22 cellular contexts compared by ENCODE assay signal in genomic region chr1:41794031-41794430, GRCh38.
A peak's percentile ranks its signal among the peaks of the same experiment; 100 is the strongest.
DNase-seq lines count a peak whose midpoint lies in the region; ATAC-seq and TF ChIP-seq lines count a peak whose summit lies in the region.
"Had no signal": no experiment of that assay in that cellular context is flagged by ENCODE, and none has a peak within 500 bp of the region (broad histone marks: within the 10 kb centered on the region; RNA-seq: fewer than 3 reads in every experiment).

No MANE protein-coding gene starts in this region.

- POLR2A ChIA-PET in activated CD4-positive, alpha-beta memory T cell treated with anti-CD3 and anti-CD28 coated beads for 36 hours (lab: Charles Lee), result no interaction called here
- POLR2A ChIA-PET in activated CD4-positive, alpha-beta memory T cell treated with anti-CD3 and anti-CD28 coated beads, Interleukin-2, amount 10 ng/mL, durations not matched to agents 7 days and 5 days (lab: Charles Lee), result no interaction called here

- peaks cover 6% of the 10 kb centered on the region for H3K9me3 ChIP-seq in WERI-Rb-1 (ENCODE audit: severe bottlenecking)
- H3K9me3 ChIP-seq: BLaER1 treated with 17β-estradiol and CSF1 and Interleukin-3, amounts not matched to agents 10 nM and 100 nM; Peyer's patch had no signal

- no peaks in the 10 kb centered on the region for H3K9me3 Mint-ChIP-seq in activated CD4-positive, alpha-beta memory T cell treated with anti-CD3 and anti-CD28 coated beads for 36 hours
- H3K9me3 Mint-ChIP-seq in activated CD4-positive, alpha-beta memory T cell treated with anti-CD3 and anti-CD28 coated beads, Interleukin-2, amount 10 ng/mL, durations not matched to agents 7 days and 5 days, result peaks cover 9% of the 10 kb centered on the region
- H3K9me3 Mint-ChIP-seq in activated naive CD4-positive, alpha-beta T cell treated with anti-CD3 and anti-CD28 coated beads, Interleukin-2, amount 50 U/mL, for 24 hours, result no peaks in the 10 kb centered on the region
- H3K9me3 Mint-ChIP-seq in stimulated activated naive CD8-positive, alpha-beta T cell treated with anti-CD3 and anti-CD28 coated beads, Interleukin-15, amount 100 ng/mL, for 72 hours, result no peaks in the 10 kb centered on the region
- H3K9me3 Mint-ChIP-seq: CD4-positive, alpha-beta T cell had no signal

- H3K27ac ChIP-seq in WERI-Rb-1, result no peak overlapping the region
- H3K27ac ChIP-seq: BLaER1 treated with 17β-estradiol and CSF1 and Interleukin-3, amounts not matched to agents 10 nM and 100 nM; Peyer's patch had no signal

- DNase-seq in activated CD4-positive, alpha-beta memory T cell treated with anti-CD3 and anti-CD28 coated beads for 36 hours, result peak; percentile 25
- DNase-seq in activated CD4-positive, alpha-beta memory T cell treated with anti-CD3 and anti-CD28 coated beads, Interleukin-2, amount 10 ng/mL, durations not matched to agents 7 days and 5 days, result no peak
- no peak for DNase-seq in activated naive CD4-positive, alpha-beta T cell treated with anti-CD3 and anti-CD28 coated beads, Interleukin-2, amount 50 U/mL, for 16 hours
- DNase-seq in WERI-Rb-1 (peak; percentile 26), HuH-7.5 (ENCODE audit: low spot score) (no peak)
- DNase-seq in stimulated activated naive CD8-positive, alpha-beta T cell treated with anti-CD3 and anti-CD28 coated beads, Interleukin-15, amount 100 ng/mL, for 72 hours, result no peak
- DNase-seq: CD4-positive, alpha-beta T cell; Kasumi-1; NCI-H1092 treated with DMSO at 0.1 percent for 48 hours; NCI-H1436; NCI-H187; NCI-H2081 treated with DMSO at 0.1 percent for 48 hours; NCI-H2171; NCI-H226; NCI-H510A; NCI-H69; Peyer's patch; SHP77 treated with DMSO at 0.1 percent for 48 hours had no signal

- peak; percentile 43 for ATAC-seq in stimulated activated naive CD8-positive, alpha-beta T cell treated with anti-CD3 and anti-CD28 coated beads, Interleukin-15, amount 100 ng/mL, for 72 hours
- ATAC-seq: HepG2, K562 had no signal

- TF ChIP-seq CTCF in WERI-Rb-1 (IDR thresholded peaks at IDR 0.05; ENCODE audit: low read depth, low read length), result no peak

- peaks cover 52% of the 10 kb centered on the region for H3K4me1 Mint-ChIP-seq in activated CD4-positive, alpha-beta memory T cell treated with anti-CD3 and anti-CD28 coated beads for 36 hours (ENCODE audit: low read depth)
- peaks cover 59% of the 10 kb centered on the region for H3K4me1 Mint-ChIP-seq in activated CD4-positive, alpha-beta memory T cell treated with anti-CD3 and anti-CD28 coated beads, Interleukin-2, amount 10 ng/mL, durations not matched to agents 7 days and 5 days
- H3K4me1 Mint-ChIP-seq in activated naive CD4-positive, alpha-beta T cell treated with anti-CD3 and anti-CD28 coated beads, Interleukin-2, amount 50 U/mL, for 24 hours, result peaks cover 64% of the 10 kb centered on the region
- peaks cover 63% of the 10 kb centered on the region for H3K4me1 Mint-ChIP-seq in stimulated activated naive CD8-positive, alpha-beta T cell treated with anti-CD3 and anti-CD28 coated beads, Interleukin-15, amount 100 ng/mL, for 72 hours

- CTCF ChIA-PET in activated CD4-positive, alpha-beta memory T cell treated with anti-CD3 and anti-CD28 coated beads for 36 hours (lab: Charles Lee), result no interaction called here
- CTCF ChIA-PET in activated CD4-positive, alpha-beta memory T cell treated with anti-CD3 and anti-CD28 coated beads, Interleukin-2, amount 10 ng/mL, durations not matched to agents 7 days and 5 days (lab: Charles Lee), result no interaction called here

- no peaks in the 10 kb centered on the region for H3K36me3 Mint-ChIP-seq in activated CD4-positive, alpha-beta memory T cell treated with anti-CD3 and anti-CD28 coated beads for 36 hours
- peaks cover 28% of the 10 kb centered on the region for H3K36me3 Mint-ChIP-seq in activated CD4-positive, alpha-beta memory T cell treated with anti-CD3 and anti-CD28 coated beads, Interleukin-2, amount 10 ng/mL, durations not matched to agents 7 days and 5 days (ENCODE audit: low read depth)
- no peaks in the 10 kb centered on the region for H3K36me3 Mint-ChIP-seq in activated naive CD4-positive, alpha-beta T cell treated with anti-CD3 and anti-CD28 coated beads, Interleukin-2, amount 50 U/mL, for 24 hours

- no peak overlapping the region for H3K4me3 ChIP-seq in WERI-Rb-1 (ENCODE audit: low read depth, low read length)
- H3K4me3 ChIP-seq: BLaER1 treated with 17β-estradiol and CSF1 and Interleukin-3, amounts not matched to agents 10 nM and 100 nM; K562; Peyer's patch had no signal

- no peaks in the 10 kb centered on the region for H3K36me3 ChIP-seq in WERI-Rb-1
- H3K36me3 ChIP-seq: BLaER1 treated with 17β-estradiol and CSF1 and Interleukin-3, amounts not matched to agents 10 nM and 100 nM; Peyer's patch had no signal

- intact Hi-C loops in activated CD4-positive, alpha-beta memory T cell treated with anti-CD3 and anti-CD28 coated beads for 36 hours (cut with micrococcal nuclease), result loop anchor here (5.0 kb wide), 2 partner anchors 127 to 222 kb away; no protein-coding TSS in a partner anchor

- no peaks in the 10 kb centered on the region for H3K27me3 ChIP-seq in WERI-Rb-1 (ENCODE audit: insufficient read depth, low read depth, severe bottlenecking)
- H3K27me3 ChIP-seq: BLaER1 treated with 17β-estradiol and CSF1 and Interleukin-3, amounts not matched to agents 10 nM and 100 nM; Peyer's patch had no signal

- no peak overlapping the region for H3K4me3 Mint-ChIP-seq in activated CD4-positive, alpha-beta memory T cell treated with anti-CD3 and anti-CD28 coated beads for 36 hours
- no peak overlapping the region for H3K4me3 Mint-ChIP-seq in activated CD4-positive, alpha-beta memory T cell treated with anti-CD3 and anti-CD28 coated beads, Interleukin-2, amount 10 ng/mL, durations not matched to agents 7 days and 5 days
- H3K4me3 Mint-ChIP-seq in activated naive CD4-positive, alpha-beta T cell treated with anti-CD3 and anti-CD28 coated beads, Interleukin-2, amount 50 U/mL, for 24 hours, result no peak overlapping the region
- no peak overlapping the region for H3K4me3 Mint-ChIP-seq in stimulated activated naive CD8-positive, alpha-beta T cell treated with anti-CD3 and anti-CD28 coated beads, Interleukin-15, amount 100 ng/mL, for 72 hours
- H3K4me3 Mint-ChIP-seq: CD4-positive, alpha-beta T cell had no signal

- H3K27me3 Mint-ChIP-seq in activated CD4-positive, alpha-beta memory T cell treated with anti-CD3 and anti-CD28 coated beads for 36 hours, result no peaks in the 10 kb centered on the region
- no peaks in the 10 kb centered on the region for H3K27me3 Mint-ChIP-seq in activated CD4-positive, alpha-beta memory T cell treated with anti-CD3 and anti-CD28 coated beads, Interleukin-2, amount 10 ng/mL, durations not matched to agents 7 days and 5 days
- H3K27me3 Mint-ChIP-seq in activated naive CD4-positive, alpha-beta T cell treated with anti-CD3 and anti-CD28 coated beads, Interleukin-2, amount 50 U/mL, for 24 hours, result no peaks in the 10 kb centered on the region
- no peaks in the 10 kb centered on the region for H3K27me3 Mint-ChIP-seq in stimulated activated naive CD8-positive, alpha-beta T cell treated with anti-CD3 and anti-CD28 coated beads, Interleukin-15, amount 100 ng/mL, for 72 hours
- H3K27me3 Mint-ChIP-seq: CD4-positive, alpha-beta T cell had no signal

- no peak overlapping the region for H3K27ac Mint-ChIP-seq in activated CD4-positive, alpha-beta memory T cell treated with anti-CD3 and anti-CD28 coated beads for 36 hours
- no peak overlapping the region for H3K27ac Mint-ChIP-seq in activated CD4-positive, alpha-beta memory T cell treated with anti-CD3 and anti-CD28 coated beads, Interleukin-2, amount 10 ng/mL, durations not matched to agents 7 days and 5 days
- H3K27ac Mint-ChIP-seq in activated naive CD4-positive, alpha-beta T cell treated with anti-CD3 and anti-CD28 coated beads, Interleukin-2, amount 50 U/mL, for 24 hours, result peak overlapping the region; percentile 1
- no peak overlapping the region for H3K27ac Mint-ChIP-seq in stimulated activated naive CD8-positive, alpha-beta T cell treated with anti-CD3 and anti-CD28 coated beads, Interleukin-15, amount 100 ng/mL, for 72 hours
- H3K27ac Mint-ChIP-seq: CD4-positive, alpha-beta T cell had no signal

Comparison
In these comparisons a context has a peak if more than half of its experiments do, and no peak if none do; other contexts are left out.
1. DNase-seq: peak in activated CD4-positive, alpha-beta memory T cell treated with anti-CD3 and anti-CD28 coated beads for 36 hours (single experiment) and WERI-Rb-1 (single experiment); none in activated CD4-positive, alpha-beta memory T cell treated with anti-CD3 and anti-CD28 coated beads, Interleukin-2, amount 10 ng/mL, durations not matched to agents 7 days and 5 days (single experiment), activated naive CD4-positive, alpha-beta T cell treated with anti-CD3 and anti-CD28 coated beads, Interleukin-2, amount 50 U/mL, for 16 hours (single experiment), stimulated activated naive CD8-positive, alpha-beta T cell treated with anti-CD3 and anti-CD28 coated beads, Interleukin-15, amount 100 ng/mL, for 72 hours (0 of 2) and HuH-7.5 (single experiment).